Comparison of ENCODE assay signal across 1 cellular context in the genomic region with DNA sequence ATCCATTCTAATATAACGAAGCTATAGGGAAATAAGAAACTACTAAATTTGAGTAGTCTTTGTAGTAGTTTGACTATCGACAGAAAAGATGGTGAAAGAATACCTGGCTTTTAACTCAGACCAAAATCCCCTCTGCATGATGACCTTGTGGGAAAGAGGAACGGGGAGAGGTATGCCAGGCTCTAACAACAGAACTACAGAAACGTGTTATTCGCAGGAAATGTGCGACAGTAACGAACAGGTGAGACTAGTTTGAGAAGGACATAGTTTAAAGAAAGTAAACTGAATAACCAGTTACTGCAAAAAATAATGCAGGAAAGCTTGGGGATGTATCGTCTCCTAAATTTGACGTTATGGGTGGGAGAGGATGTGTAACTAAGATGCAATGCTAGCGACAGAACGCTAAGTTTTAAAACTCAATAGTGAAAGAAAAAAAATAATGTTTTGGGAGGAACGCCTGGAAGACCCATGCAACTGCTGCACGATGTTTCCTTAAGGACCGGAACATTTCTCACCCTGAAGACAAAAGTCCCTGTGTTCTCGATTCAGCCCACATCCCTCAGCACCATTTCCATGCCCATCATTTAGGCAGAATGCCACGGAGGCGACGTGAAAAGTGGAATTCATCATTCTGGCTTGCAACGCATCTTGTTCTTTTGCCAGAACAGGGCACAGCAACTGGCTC.
TF ChIP-seq lines count a peak whose summit lies in the region.

No MANE protein-coding gene starts in this region.

TF ChIP-seq in HepG2, 621 proteins besides CTCF, POLR2A, EP300 and RAD21 (continued from another document and continues in another):
- TF ChIP-seq, protein P1, sequence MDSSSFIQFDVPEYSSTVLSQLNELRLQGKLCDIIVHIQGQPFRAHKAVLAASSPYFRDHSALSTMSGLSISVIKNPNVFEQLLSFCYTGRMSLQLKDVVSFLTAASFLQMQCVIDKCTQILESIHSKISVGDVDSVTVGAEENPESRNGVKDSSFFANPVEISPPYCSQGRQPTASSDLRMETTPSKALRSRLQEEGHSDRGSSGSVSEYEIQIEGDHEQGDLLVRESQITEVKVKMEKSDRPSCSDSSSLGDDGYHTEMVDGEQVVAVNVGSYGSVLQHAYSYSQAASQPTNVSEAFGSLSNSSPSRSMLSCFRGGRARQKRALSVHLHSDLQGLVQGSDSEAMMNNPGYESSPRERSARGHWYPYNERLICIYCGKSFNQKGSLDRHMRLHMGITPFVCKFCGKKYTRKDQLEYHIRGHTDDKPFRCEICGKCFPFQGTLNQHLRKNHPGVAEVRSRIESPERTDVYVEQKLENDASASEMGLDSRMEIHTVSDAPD (CRISPR knock-in tag; IDR thresholded peaks at IDR 0.05), result peak; percentile 75; the same call in 1 of the 2 replicates
- TF ChIP-seq NAIF1 (CRISPR knock-in tag; IDR thresholded peaks at IDR 0.05; ENCODE audit: borderline replicate concordance), result peak; percentile 1
- 0 out of 2 replicates have a peak, but pooled peaks have one; percentile 9 for TF ChIP-seq SMYD3 (CRISPR knock-in tag; IDR thresholded peaks at IDR 0.05)
- no peak for TF ChIP-seq ZNF777 (CRISPR knock-in tag; IDR thresholded peaks at IDR 0.05)
- TF ChIP-seq, protein P2, sequence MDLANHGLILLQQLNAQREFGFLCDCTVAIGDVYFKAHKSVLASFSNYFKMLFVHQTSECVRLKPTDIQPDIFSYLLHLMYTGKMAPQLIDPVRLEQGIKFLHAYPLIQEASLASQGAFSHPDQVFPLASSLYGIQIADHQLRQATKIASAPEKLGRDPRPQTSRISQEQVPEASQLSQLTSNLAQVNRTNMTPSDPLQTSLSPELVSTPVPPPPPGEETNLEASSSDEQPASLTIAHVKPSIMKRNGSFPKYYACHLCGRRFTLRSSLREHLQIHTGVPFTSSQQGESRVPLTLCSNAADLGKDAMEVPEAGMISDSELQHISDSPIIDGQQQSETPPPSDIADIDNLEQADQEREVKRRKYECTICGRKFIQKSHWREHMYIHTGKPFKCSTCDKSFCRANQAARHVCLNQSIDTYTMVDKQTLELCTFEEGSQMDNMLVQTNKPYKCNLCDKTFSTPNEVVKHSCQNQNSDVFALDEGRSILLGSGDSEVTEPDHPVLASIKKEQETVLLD (CRISPR knock-in tag; IDR thresholded peaks at IDR 0.05; ENCODE audit: low read depth), result no peak
- 0 out of 2 replicates have a peak, but pooled peaks have one; percentile 43 for TF ChIP-seq ZNF230 (CRISPR knock-in tag; IDR thresholded peaks at IDR 0.05)
- 0 out of 2 replicates have a peak, but pooled peaks have one; percentile 38 for TF ChIP-seq ZNF138 (CRISPR knock-in tag; IDR thresholded peaks at IDR 0.05; ENCODE audit: low read depth)
- no peak for TF ChIP-seq ZNF335 (CRISPR knock-in tag; IDR thresholded peaks at IDR 0.05)
- 0 out of 2 replicates have a peak, but pooled peaks have one; percentile 9 for TF ChIP-seq STAT5B (CRISPR knock-in tag; IDR thresholded peaks at IDR 0.05)
- TF ChIP-seq, protein P3, sequence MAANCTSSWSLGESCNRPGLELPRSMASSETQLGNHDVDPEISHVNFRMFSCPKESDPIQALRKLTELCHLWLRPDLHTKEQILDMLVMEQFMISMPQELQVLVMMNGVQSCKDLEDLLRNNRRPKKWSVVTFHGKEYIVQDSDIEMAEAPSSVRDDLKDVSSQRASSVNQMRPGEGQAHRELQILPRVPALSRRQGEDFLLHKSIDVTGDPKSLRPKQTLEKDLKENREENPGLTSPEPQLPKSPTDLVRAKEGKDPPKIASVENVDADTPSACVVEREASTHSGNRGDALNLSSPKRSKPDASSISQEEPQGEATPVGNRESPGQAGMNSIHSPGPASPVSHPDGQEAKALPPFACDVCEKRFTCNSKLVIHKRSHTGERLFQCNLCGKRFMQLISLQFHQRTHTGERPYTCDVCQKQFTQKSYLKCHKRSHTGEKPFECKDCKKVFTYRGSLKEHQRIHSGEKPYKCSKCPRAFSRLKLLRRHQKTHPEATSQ (CRISPR knock-in tag; IDR thresholded peaks at IDR 0.05; ENCODE audit: borderline replicate concordance), result peak; percentile 21; the same call in 1 of the 2 replicates
- TF ChIP-seq, protein P4, sequence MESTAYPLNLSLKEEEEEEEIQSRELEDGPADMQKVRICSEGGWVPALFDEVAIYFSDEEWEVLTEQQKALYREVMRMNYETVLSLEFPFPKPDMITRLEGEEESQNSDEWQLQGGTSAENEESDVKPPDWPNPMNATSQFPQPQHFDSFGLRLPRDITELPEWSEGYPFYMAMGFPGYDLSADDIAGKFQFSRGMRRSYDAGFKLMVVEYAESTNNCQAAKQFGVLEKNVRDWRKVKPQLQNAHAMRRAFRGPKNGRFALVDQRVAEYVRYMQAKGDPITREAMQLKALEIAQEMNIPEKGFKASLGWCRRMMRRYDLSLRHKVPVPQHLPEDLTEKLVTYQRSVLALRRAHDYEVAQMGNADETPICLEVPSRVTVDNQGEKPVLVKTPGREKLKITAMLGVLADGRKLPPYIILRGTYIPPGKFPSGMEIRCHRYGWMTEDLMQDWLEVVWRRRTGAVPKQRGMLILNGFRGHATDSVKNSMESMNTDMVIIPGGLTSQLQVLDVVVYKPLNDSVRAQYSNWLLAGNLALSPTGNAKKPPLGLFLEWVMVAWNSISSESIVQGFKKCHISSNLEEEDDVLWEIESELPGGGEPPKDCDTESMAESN (CRISPR knock-in tag; conservative IDR thresholded peaks at IDR 0.05), result 0 out of 2 replicates have a peak, but pooled peaks have one; percentile 48
- TF ChIP-seq ZNF44 (CRISPR knock-in tag; IDR thresholded peaks at IDR 0.05), result 0 out of 2 replicates have a peak, but pooled peaks have one; percentile 20
- TF ChIP-seq, protein P5, sequence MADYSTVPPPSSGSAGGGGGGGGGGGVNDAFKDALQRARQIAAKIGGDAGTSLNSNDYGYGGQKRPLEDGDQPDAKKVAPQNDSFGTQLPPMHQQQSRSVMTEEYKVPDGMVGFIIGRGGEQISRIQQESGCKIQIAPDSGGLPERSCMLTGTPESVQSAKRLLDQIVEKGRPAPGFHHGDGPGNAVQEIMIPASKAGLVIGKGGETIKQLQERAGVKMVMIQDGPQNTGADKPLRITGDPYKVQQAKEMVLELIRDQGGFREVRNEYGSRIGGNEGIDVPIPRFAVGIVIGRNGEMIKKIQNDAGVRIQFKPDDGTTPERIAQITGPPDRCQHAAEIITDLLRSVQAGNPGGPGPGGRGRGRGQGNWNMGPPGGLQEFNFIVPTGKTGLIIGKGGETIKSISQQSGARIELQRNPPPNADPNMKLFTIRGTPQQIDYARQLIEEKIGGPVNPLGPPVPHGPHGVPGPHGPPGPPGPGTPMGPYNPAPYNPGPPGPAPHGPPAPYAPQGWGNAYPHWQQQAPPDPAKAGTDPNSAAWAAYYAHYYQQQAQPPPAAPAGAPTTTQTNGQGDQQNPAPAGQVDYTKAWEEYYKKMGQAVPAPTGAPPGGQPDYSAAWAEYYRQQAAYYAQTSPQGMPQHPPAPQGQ (CRISPR knock-in tag; IDR thresholded peaks at IDR 0.05; ENCODE audit: borderline replicate concordance), result 0 out of 2 replicates have a peak, but pooled peaks have one; percentile 39
- 0 out of 2 replicates have a peak, but pooled peaks have one; percentile 8 for TF ChIP-seq BCL6 (CRISPR knock-in tag; IDR thresholded peaks at IDR 0.05)
- no peak for TF ChIP-seq ZNF703 (CRISPR knock-in tag; IDR thresholded peaks at IDR 0.05; ENCODE audit: borderline replicate concordance)
- TF ChIP-seq, protein P6, sequence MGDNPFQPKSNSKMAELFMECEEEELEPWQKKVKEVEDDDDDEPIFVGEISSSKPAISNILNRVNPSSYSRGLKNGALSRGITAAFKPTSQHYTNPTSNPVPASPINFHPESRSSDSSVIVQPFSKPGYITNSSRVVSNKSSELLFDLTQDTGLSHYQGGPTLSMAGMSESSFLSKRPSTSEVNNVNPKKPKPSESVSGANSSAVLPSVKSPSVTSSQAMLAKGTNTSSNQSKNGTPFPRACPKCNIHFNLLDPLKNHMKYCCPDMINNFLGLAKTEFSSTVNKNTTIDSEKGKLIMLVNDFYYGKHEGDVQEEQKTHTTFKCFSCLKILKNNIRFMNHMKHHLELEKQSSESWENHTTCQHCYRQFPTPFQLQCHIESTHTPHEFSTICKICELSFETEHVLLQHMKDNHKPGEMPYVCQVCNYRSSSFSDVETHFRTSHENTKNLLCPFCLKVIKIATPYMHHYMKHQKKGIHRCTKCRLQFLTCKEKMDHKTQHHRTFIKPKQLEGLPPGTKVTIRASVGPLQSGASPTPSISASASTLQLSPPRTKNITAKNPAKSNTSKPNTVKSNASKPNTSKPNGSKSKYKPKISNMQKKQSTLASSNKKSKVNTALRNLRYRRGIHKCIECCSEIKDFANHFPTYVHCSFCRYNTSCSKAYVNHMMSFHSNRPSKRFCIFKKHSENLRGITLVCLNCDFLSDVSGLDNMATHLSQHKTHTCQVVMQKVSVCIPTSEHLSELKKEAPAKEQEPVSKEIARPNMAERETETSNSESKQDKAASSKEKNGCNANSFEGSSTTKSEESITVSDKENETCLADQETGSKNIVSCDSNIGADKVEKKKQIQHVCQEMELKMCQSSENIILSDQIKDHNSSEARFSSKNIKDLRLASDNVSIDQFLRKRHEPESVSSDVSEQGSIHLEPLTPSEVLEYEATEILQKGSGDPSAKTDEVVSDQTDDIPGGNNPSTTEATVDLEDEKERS (CRISPR knock-in tag; IDR thresholded peaks at IDR 0.05), result 0 out of 2 replicates have a peak, but pooled peaks have one; percentile 9
- 0 out of 2 replicates have a peak, but pooled peaks have one; percentile 21 for TF ChIP-seq SIN3A (IDR thresholded peaks at IDR 0.05; ENCODE audit: borderline replicate concordance, low read depth, low read length)
- TF ChIP-seq, protein P7, sequence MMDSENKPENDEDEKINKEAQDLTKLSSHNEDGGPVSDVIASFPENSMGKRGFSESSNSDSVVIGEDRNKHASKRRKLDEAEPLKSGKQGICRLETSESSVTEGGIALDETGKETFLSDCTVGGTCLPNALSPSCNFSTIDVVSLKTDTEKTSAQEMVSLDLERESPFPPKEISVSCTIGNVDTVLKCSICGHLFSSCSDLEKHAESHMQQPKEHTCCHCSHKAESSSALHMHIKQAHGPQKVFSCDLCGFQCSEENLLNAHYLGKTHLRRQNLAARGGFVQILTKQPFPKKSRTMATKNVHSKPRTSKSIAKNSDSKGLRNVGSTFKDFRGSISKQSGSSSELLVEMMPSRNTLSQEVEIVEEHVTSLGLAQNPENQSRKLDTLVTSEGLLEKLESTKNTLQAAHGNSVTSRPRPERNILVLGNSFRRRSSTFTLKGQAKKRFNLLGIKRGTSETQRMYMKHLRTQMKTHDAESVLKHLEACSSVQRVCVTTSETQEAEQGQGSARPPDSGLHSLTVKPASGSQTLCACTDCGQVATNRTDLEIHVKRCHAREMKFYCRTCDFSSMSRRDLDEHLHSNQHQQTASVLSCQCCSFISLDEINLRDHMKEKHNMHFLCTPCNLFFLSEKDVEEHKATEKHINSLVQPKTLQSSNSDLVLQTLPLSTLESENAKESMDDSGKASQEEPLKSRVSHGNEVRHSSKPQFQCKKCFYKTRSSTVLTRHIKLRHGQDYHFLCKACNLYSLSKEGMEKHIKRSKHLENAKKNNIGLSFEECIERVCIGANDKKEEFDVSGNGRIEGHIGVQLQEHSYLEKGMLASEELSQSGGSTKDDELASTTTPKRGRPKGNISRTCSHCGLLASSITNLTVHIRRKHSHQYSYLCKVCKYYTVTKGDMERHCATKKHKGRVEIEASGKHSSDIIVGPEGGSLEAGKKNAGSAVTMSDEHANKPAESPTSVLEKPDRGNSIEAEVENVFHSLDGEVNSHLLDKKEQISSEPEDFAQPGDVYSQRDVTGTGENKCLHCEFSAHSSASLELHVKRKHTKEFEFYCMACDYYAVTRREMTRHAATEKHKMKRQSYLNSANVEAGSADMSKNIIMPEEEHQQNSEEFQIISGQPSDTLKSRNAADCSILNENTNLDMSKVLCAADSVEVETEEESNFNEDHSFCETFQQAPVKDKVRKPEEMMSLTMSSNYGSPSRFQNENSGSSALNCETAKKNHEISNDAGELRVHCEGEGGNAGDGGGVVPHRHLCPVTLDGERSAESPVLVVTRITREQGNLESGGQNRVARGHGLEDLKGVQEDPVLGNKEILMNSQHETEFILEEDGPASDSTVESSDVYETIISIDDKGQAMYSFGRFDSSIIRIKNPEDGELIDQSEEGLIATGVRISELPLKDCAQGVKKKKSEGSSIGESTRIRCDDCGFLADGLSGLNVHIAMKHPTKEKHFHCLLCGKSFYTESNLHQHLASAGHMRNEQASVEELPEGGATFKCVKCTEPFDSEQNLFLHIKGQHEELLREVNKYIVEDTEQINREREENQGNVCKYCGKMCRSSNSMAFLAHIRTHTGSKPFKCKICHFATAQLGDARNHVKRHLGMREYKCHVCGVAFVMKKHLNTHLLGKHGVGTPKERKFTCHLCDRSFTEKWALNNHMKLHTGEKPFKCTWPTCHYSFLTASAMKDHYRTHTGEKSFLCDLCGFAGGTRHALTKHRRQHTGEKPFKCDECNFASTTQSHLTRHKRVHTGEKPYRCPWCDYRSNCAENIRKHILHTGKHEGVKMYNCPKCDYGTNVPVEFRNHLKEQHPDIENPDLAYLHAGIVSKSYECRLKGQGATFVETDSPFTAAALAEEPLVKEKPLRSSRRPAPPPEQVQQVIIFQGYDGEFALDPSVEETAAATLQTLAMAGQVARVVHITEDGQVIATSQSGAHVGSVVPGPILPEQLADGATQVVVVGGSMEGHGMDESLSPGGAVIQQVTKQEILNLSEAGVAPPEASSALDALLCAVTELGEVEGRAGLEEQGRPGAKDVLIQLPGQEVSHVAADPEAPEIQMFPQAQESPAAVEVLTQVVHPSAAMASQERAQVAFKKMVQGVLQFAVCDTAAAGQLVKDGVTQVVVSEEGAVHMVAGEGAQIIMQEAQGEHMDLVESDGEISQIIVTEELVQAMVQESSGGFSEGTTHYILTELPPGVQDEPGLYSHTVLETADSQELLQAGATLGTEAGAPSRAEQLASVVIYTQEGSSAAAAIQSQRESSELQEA (CRISPR knock-in tag; IDR thresholded peaks at IDR 0.05; ENCODE audit: not compliant biosample characterization), result peak; percentile 12
- peak; percentile 70; the same call in 1 of the 2 replicates for TF ChIP-seq TAF1 (CRISPR knock-in tag; IDR thresholded peaks at IDR 0.05)
- TF ChIP-seq, protein P8, sequence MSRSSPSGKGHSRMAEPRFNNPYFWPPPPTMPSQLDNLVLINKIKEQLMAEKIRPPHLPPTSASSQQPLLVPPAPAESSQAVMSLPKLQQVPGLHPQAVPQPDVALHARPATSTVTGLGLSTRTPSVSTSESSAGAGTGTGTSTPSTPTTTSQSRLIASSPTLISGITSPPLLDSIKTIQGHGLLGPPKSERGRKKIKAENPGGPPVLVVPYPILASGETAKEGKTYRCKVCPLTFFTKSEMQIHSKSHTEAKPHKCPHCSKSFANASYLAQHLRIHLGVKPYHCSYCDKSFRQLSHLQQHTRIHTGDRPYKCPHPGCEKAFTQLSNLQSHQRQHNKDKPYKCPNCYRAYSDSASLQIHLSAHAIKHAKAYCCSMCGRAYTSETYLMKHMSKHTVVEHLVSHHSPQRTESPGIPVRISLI (CRISPR knock-in tag; IDR thresholded peaks at IDR 0.05; ENCODE audit: borderline replicate concordance), result no peak
- TF ChIP-seq, protein P9, sequence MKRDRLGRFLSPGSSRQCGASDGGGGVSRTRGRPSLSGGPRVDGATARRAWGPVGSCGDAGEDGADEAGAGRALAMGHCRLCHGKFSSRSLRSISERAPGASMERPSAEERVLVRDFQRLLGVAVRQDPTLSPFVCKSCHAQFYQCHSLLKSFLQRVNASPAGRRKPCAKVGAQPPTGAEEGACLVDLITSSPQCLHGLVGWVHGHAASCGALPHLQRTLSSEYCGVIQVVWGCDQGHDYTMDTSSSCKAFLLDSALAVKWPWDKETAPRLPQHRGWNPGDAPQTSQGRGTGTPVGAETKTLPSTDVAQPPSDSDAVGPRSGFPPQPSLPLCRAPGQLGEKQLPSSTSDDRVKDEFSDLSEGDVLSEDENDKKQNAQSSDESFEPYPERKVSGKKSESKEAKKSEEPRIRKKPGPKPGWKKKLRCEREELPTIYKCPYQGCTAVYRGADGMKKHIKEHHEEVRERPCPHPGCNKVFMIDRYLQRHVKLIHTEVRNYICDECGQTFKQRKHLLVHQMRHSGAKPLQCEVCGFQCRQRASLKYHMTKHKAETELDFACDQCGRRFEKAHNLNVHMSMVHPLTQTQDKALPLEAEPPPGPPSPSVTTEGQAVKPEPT (CRISPR knock-in tag; IDR thresholded peaks at IDR 0.05; ENCODE audit: low read depth), result 0 out of 2 replicates have a peak, but pooled peaks have one; percentile 42
- TF ChIP-seq ATF7-NPFF (CRISPR knock-in tag; IDR thresholded peaks at IDR 0.05; ENCODE audit: low read depth), result 0 out of 2 replicates have a peak, but pooled peaks have one; percentile 17
- 0 out of 2 replicates have a peak, but pooled peaks have one; percentile 84 for TF ChIP-seq HMGA1 (CRISPR knock-in tag; conservative IDR thresholded peaks at IDR 0.05)
